ENCODE assay signal across 21 cellular contexts in genomic region chr12:78226763-78227162, GRCh38.
"Had no signal": no experiment of that assay in that cellular context is flagged by ENCODE, and none has a peak within 500 bp of the region (broad histone marks: within the 10 kb centered on the region; RNA-seq: fewer than 3 reads in every experiment).

No MANE protein-coding gene starts in this region.

- H3K27me3 Mint-ChIP-seq: activated CD4-positive, alpha-beta T cell treated with anti-CD3 and anti-CD28 coated beads for 36 hours; activated naive CD8-positive, alpha-beta T cell; naive thymus-derived CD8-positive, alpha-beta T cell had no signal

- H3K9me3 ChIP-seq: body of pancreas, colonic mucosa, gastroesophageal sphincter, testis, transverse colon, vagina had no signal

- H3K27ac ChIP-seq: body of pancreas, colonic mucosa, gastroesophageal sphincter, hepatocyte, testis, transverse colon, vagina had no signal

- H2AFZ ChIP-seq: hepatocyte had no signal

- H3K4me1 ChIP-seq: body of pancreas, colonic mucosa, gastroesophageal sphincter, transverse colon, vagina had no signal

- H3K27me3 ChIP-seq: body of pancreas, colonic mucosa, gastroesophageal sphincter, hepatocyte, testis, transverse colon, vagina had no signal

- ATAC-seq: activated CD4-positive, alpha-beta T cell treated with anti-CD3 and anti-CD28 coated beads for 36 hours; activated T-cell treated with anti-CD3 and anti-CD28 coated beads, Interleukin-2, amount 50 U/mL, for 72 hours; body of pancreas; gastroesophageal sphincter; naive thymus-derived CD8-positive, alpha-beta T cell; right cardiac atrium had no signal

- H3K4me3 Mint-ChIP-seq: activated CD4-positive, alpha-beta T cell treated with anti-CD3 and anti-CD28 coated beads for 36 hours; activated naive CD8-positive, alpha-beta T cell; activated T-cell treated with anti-CD3 and anti-CD28 coated beads, Interleukin-2, amount 50 U/mL, for 72 hours; naive thymus-derived CD8-positive, alpha-beta T cell; neural crest cell had no signal

- H3K27ac Mint-ChIP-seq: activated CD4-positive, alpha-beta T cell treated with anti-CD3 and anti-CD28 coated beads for 36 hours; activated naive CD8-positive, alpha-beta T cell; activated T-cell treated with anti-CD3 and anti-CD28 coated beads, Interleukin-2, amount 50 U/mL, for 72 hours; naive thymus-derived CD8-positive, alpha-beta T cell had no signal

- DNase-seq: activated CD4-positive, alpha-beta T cell treated with anti-CD3 and anti-CD28 coated beads for 36 hours; activated CD4-positive, alpha-beta T cell treated with anti-CD3 and anti-CD28 coated beads, Interleukin-2, amount 50 U/mL, for 4 hours; activated CD4-positive, CD25-positive, alpha-beta regulatory T cell; activated naive CD4-positive, alpha-beta T cell treated with Interleukin-2 at 50 U/mL for 16 hours; activated T-cell treated with anti-CD3 and anti-CD28 coated beads for 4 hours; activated T-cell treated with anti-CD3 and anti-CD28 coated beads, Interleukin-2, amount 50 U/mL, for 72 hours; body of pancreas; colonic mucosa; effector memory CD4-positive, alpha-beta T cell; kidney; naive thymus-derived CD8-positive, alpha-beta T cell; right cardiac atrium; stimulated activated CD4-positive, alpha-beta T cell treated with anti-CD3 and anti-CD28 coated beads, Interleukin-2, amount 100 ng/mL, for 48 hours; stimulated activated naive CD4-positive, alpha-beta T cell treated with Interleukin-2 at 50 U/mL for 16 hours; testis; transverse colon had no signal

- H3K4me1 Mint-ChIP-seq: naive thymus-derived CD8-positive, alpha-beta T cell had no signal

- H3K4me3 ChIP-seq: body of pancreas, colonic mucosa, gastroesophageal sphincter, hepatocyte, testis, transverse colon, vagina had no signal

- H3K4me2 ChIP-seq: hepatocyte had no signal

- H3K79me2 ChIP-seq: hepatocyte had no signal

- H3K36me3 Mint-ChIP-seq: activated naive CD8-positive, alpha-beta T cell; naive thymus-derived CD8-positive, alpha-beta T cell had no signal

- H3K36me3 ChIP-seq: colonic mucosa, gastroesophageal sphincter, transverse colon, vagina had no signal
